10 cellular contexts compared by ENCODE assay signal in the genomic region with DNA sequence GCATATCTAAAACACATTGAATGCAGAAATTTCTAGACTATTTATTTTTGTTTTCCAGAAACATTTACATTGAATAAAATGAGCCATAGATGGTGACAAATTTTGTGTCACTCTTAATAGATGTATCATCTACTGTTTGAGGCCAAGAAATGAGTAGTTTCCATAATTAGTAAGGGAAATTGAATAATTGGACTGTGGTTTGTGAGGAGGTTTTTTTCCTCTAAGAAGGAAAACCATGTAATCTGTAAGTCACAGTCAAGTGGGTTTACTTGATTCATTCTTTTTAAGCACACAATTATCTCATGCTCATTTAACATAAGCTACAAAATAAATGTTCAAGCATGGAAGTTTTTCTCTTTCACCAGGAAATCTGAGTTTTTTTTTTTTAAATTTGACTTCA.
DNase-seq lines count a peak whose midpoint lies in the region; TF ChIP-seq lines count a peak whose summit lies in the region.
"Had no signal": no experiment of that assay in that cellular context is flagged by ENCODE, and none has a peak within 500 bp of the region (broad histone marks: within the 10 kb centered on the region; RNA-seq: fewer than 3 reads in every experiment).

No MANE protein-coding gene starts in this region.

- H4K20me1 ChIP-seq in osteoblast (ENCODE audit: insufficient read depth, low read length) = no peaks in the 10 kb centered on the region

- DNase-seq in NCI-H2227 (lab: John Stamatoyannopoulos, UW; ENCODE audit: unreplicated experiment) (peak; percentile 1), NCI-H2227 treated with DMSO at 0.1 percent for 48 hours (lab: John Stamatoyannopoulos, UW) (no peak), RPMI7951 (ENCODE audit: low read depth) (peak; percentile 11), fibroblast of mammary gland (ENCODE audit: low read depth) (peak; percentile 30), HAP-1 (ENCODE audit: low spot score in 2 of 2) (no peak), osteoblast (ENCODE audit: insufficient read length, low spot score, missing footprints) (no peak), NCI-H187 treated with DMSO at 0.1 percent for 48 hours (lab: John Stamatoyannopoulos, UW) (no peak)
- no peak for DNase-seq in activated CD8-positive, alpha-beta memory T cell treated with anti-CD3 and anti-CD28 coated beads, Interleukin-2, amount 50 U/mL, for 48 hours
- DNase-seq: KG1, NCI-H748 treated with DMSO at 0.1 percent for 48 hours had no signal

- in situ Hi-C loops in HAP-1 (cut with MboI; ENCODE audit: low sequenced_read_pairs) = no loop called here

- no peak for TF ChIP-seq CTCF in fibroblast of mammary gland (conservative IDR thresholded peaks at IDR 0.05; ENCODE audit: control insufficient read depth, insufficient read depth, low read depth, low read length)
- TF ChIP-seq CTCF in osteoblast (IDR thresholded peaks at IDR 0.05; ENCODE audit: extremely low read depth, low read depth, low read length) = no peak

- no peak overlapping the region for H3K4me2 ChIP-seq in osteoblast (ENCODE audit: insufficient read depth, low read length)

- H3K36me3 ChIP-seq in HAP-1 (replicated peaks) (no peaks in the 10 kb centered on the region), osteoblast (ENCODE audit: insufficient read depth, low read length) (no peaks in the 10 kb centered on the region)

- no peaks in the 10 kb centered on the region for H3K27me3 ChIP-seq in HAP-1 (ENCODE audit: low read depth)
- H3K27me3 ChIP-seq in osteoblast (ENCODE audit: insufficient read depth, low read length) = no peaks in the 10 kb centered on the region

- H3K4me1 ChIP-seq in HAP-1 (peaks cover 3% of the 10 kb centered on the region), osteoblast (ENCODE audit: insufficient read depth, low read length) (peaks cover 4% of the 10 kb centered on the region)

- H3K79me2 ChIP-seq in osteoblast (ENCODE audit: insufficient read depth, low read length) = no peaks in the 10 kb centered on the region

- H3K4me3 ChIP-seq in fibroblast of mammary gland (ENCODE audit: control insufficient read depth, low read depth, low read length) (no peak overlapping the region), HAP-1 (no peak overlapping the region), osteoblast (ENCODE audit: insufficient read depth, low read length) (no peak overlapping the region)

- no peak overlapping the region for H2AFZ ChIP-seq in osteoblast (ENCODE audit: low read length)

- H3K9me3 ChIP-seq in HAP-1 (no peaks in the 10 kb centered on the region), osteoblast (ENCODE audit: low read depth, low read length) (no peaks in the 10 kb centered on the region)

- H3K27ac ChIP-seq in osteoblast (ENCODE audit: low read depth, low read length) = no peak overlapping the region

Comparison
In these comparisons a context has a peak if more than half of its experiments do, and no peak if none do; other contexts are left out.
1. DNase-seq: peak in NCI-H2227 (single experiment), RPMI7951 (single experiment) and fibroblast of mammary gland (single experiment); none in NCI-H2227 treated with DMSO at 0.1 percent for 48 hours (single experiment), HAP-1 (0 of 2), osteoblast (single experiment), activated CD8-positive, alpha-beta memory T cell treated with anti-CD3 and anti-CD28 coated beads, Interleukin-2, amount 50 U/mL, for 48 hours (single experiment) and NCI-H187 treated with DMSO at 0.1 percent for 48 hours (single experiment).